In the genomic region with DNA sequence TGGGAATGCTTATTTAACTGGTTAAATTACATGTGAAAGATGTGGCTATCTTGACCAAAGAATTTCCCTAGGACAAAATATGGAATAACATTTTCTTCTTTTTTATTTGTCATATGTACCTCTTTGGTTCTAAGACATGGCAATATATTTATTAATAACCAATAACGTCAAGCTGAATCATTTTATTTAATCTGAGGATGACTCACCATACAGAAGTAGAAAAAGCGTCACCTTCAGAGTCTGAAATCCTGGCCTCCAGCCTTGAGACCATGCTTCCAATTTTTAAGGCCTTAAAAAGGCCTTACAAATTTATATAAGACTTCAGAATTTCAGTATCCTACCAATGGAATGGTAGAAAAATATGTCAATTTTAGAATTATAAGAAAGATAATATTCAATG, we compare ENCODE assay signal across 2 cellular contexts.
TF ChIP-seq lines count a peak whose summit lies in the region.

No MANE protein-coding gene starts in this region.

TF ChIP-seq in HCT116, 20 proteins besides CTCF, POLR2A, EP300 and RAD21:
- TF ChIP-seq SP1 (IDR thresholded peaks at IDR 0.05; ENCODE audit: low read depth) (no peak), FOSL1 (IDR thresholded peaks at IDR 0.05; ENCODE audit: low read depth) (no peak), SIN3A (IDR thresholded peaks at IDR 0.05; ENCODE audit: low read depth) (no peak), ELF1 (IDR thresholded peaks at IDR 0.05; ENCODE audit: borderline replicate concordance, low read depth) (no peak)

TF ChIP-seq in neural cell, 6 proteins besides CTCF, POLR2A, EP300 and RAD21:
- TF ChIP-seq EZH2 (IDR thresholded peaks at IDR 0.05; ENCODE audit: borderline replicate concordance, insufficient read depth, low read length, poor library complexity, severe bottlenecking), result no peak
- no peak for TF ChIP-seq REST (IDR thresholded peaks at IDR 0.05; ENCODE audit: borderline replicate concordance)
- TF ChIP-seq SMC3 (conservative IDR thresholded peaks at IDR 0.05; ENCODE audit: poor library complexity), result no peak
- no peak for TF ChIP-seq POLR2AphosphoS5 (IDR thresholded peaks at IDR 0.05)
- TF ChIP-seq MXI1 (conservative IDR thresholded peaks at IDR 0.05; ENCODE audit: poor library complexity, severe bottlenecking), result no peak
- TF ChIP-seq TAF1 (IDR thresholded peaks at IDR 0.05; ENCODE audit: low read depth), result no peak
TF ChIP-seq in neural cell: peak in this region for 0.
